Comparison of ENCODE assay signal across 20 cellular contexts in the genomic region with DNA sequence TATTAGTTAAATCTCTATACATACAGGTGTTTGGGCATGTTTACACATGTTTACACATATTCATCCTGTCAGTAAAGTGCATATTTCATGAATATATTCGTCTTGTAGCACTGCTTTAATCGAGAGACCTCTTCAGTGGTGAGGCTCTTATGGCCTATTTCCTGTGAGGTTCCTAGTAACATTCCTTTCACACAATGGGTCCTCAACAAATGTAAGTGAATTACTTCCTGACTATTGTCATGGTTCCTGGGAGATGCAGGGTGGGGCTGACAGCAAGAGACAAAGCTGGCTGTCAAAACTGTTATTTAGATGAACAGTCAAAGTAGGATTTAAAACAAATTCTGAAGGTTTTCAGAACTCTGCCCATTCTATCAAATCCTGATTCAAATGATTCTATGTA. TPM values are rescaled to one million over a fixed set of nuclear protein-coding genes. Genes with fewer than 3 reads are reported as not detected.
DNase-seq lines count a peak whose midpoint lies in the region; ATAC-seq and TF ChIP-seq lines count a peak whose summit lies in the region.
"Had no signal": no experiment of that assay in that cellular context is flagged by ENCODE, and none has a peak within 500 bp of the region (broad histone marks: within the 10 kb centered on the region; RNA-seq: fewer than 3 reads in every experiment).

No MANE protein-coding gene starts in this region.

- H2BK15ac ChIP-seq in mesendoderm (replicated peaks; ENCODE audit: low read depth), result no peak overlapping the region

- no peak for TF ChIP-seq EP300 in gastroesophageal sphincter (IDR thresholded peaks at IDR 0.05)

- no peak overlapping the region for H4K5ac ChIP-seq in mesendoderm (ENCODE audit: low read length)

- peak overlapping the region; percentile 74 for H3K27ac Mint-ChIP-seq in endothelial cell (ENCODE audit: unreplicated experiment)
- H3K27ac Mint-ChIP-seq: activated CD8-positive, alpha-beta memory T cell treated with anti-CD3 and anti-CD28 coated beads, Interleukin-2, amount 10 ng/mL, durations not matched to agents 7 days and 5 days; activated naive CD8-positive, alpha-beta T cell; activated T-helper 1 cell treated with anti-CD3 and anti-CD28 coated beads, Interleukin-12 subunit alpha, Interleukin-12 subunit beta, Interleukin-2, Interleukin-4 antibody, amounts not matched to agents 30 ng/mL and 10 ng/mL and 1 ng/mL, durations not matched to agents 14 hours and 24 hours and 36 hours; naive thymus-derived CD4-positive, alpha-beta T cell had no signal

- no peak overlapping the region for H3K4me2 ChIP-seq in mesendoderm (ENCODE audit: low read length)

- no peaks in the 10 kb centered on the region for H3K36me3 Mint-ChIP-seq in endothelial cell (ENCODE audit: low read depth, unreplicated experiment)
- H3K36me3 Mint-ChIP-seq: activated CD8-positive, alpha-beta memory T cell treated with anti-CD3 and anti-CD28 coated beads, Interleukin-2, amount 10 ng/mL, durations not matched to agents 7 days and 5 days; activated naive CD8-positive, alpha-beta T cell; naive thymus-derived CD4-positive, alpha-beta T cell had no signal

- no peak for TF ChIP-seq POLR2A in gastroesophageal sphincter (IDR thresholded peaks at IDR 0.05)

- peaks cover 3% of the 10 kb centered on the region for H3K27me3 Mint-ChIP-seq in endothelial cell (ENCODE audit: unreplicated experiment)
- H3K27me3 Mint-ChIP-seq: activated CD8-positive, alpha-beta memory T cell treated with anti-CD3 and anti-CD28 coated beads, Interleukin-2, amount 10 ng/mL, durations not matched to agents 7 days and 5 days; activated naive CD8-positive, alpha-beta T cell; naive thymus-derived CD4-positive, alpha-beta T cell had no signal

- H3K4me3 Mint-ChIP-seq in endothelial cell (ENCODE audit: unreplicated experiment), result peak overlapping the region; percentile 15
- H3K4me3 Mint-ChIP-seq: activated CD8-positive, alpha-beta memory T cell treated with anti-CD3 and anti-CD28 coated beads, Interleukin-2, amount 10 ng/mL, durations not matched to agents 7 days and 5 days; activated naive CD8-positive, alpha-beta T cell; activated T-helper 1 cell treated with anti-CD3 and anti-CD28 coated beads, Interleukin-12 subunit alpha, Interleukin-12 subunit beta, Interleukin-2, Interleukin-4 antibody, amounts not matched to agents 30 ng/mL and 10 ng/mL and 1 ng/mL, durations not matched to agents 14 hours and 24 hours and 36 hours; naive thymus-derived CD4-positive, alpha-beta T cell had no signal

- no peak overlapping the region for H3K27ac ChIP-seq in mesendoderm (ENCODE audit: low read depth, low read length)
- H3K27ac ChIP-seq in gastroesophageal sphincter, result no peak overlapping the region
- H3K27ac ChIP-seq: parathyroid adenoma had no signal

- H4K8ac ChIP-seq in mesendoderm (ENCODE audit: low read depth, low read length), result no peak overlapping the region

- peak; percentile 13 for DNase-seq in NCI-H1105 treated with DMSO at 0.1 percent for 48 hours (lab: John Stamatoyannopoulos, UW)
- no peak for DNase-seq in NCI-H1105 (lab: John Stamatoyannopoulos, UW)
- peak; percentile 72 for DNase-seq in NCI-H69 (lab: John Stamatoyannopoulos, UW)
- DNase-seq in endothelial cell (ENCODE audit: low spot score), result no peak
- DNase-seq in mesendoderm, result peak; percentile 91
- DNase-seq in ecto neural progenitor cell (ENCODE audit: low spot score), result no peak
- no peak for DNase-seq in AG08396 (ENCODE audit: low spot score)
- DNase-seq: 8988T; activated CD4-positive, alpha-beta T cell treated with anti-CD3 and anti-CD28 coated beads for 4 hours; activated CD8-positive, alpha-beta memory T cell treated with anti-CD3 and anti-CD28 coated beads, Interleukin-2, amount 10 ng/mL, durations not matched to agents 7 days and 5 days; Caco-2; MM.1S; naive thymus-derived CD4-positive, alpha-beta T cell; NCI-H1694 had no signal

- WGBS in mesendoderm (ENCODE audit: extremely low coverage, insufficient coverage, low lambda C conversion rate), result no CpG with 5 or more reads among the region's 2 CpGs
- 78 to 84% methylated on average over 2 of the region's 2 CpGs for WGBS in gastroesophageal sphincter (ENCODE audit: low coverage in 1 of 2), 2 donors

- H3K18ac ChIP-seq in mesendoderm (ENCODE audit: low read length), result no peak overlapping the region

- no peak for ATAC-seq in gastroesophageal sphincter
- ATAC-seq: activated CD8-positive, alpha-beta memory T cell treated with anti-CD3 and anti-CD28 coated beads, Interleukin-2, amount 10 ng/mL, durations not matched to agents 7 days and 5 days; naive thymus-derived CD4-positive, alpha-beta T cell; Right ventricle myocardium inferior; sciatic nerve had no signal

- H3K36me3 ChIP-seq in mesendoderm (ENCODE audit: control insufficient read depth, insufficient read depth, low read length), result no peaks in the 10 kb centered on the region
- H3K36me3 ChIP-seq in gastroesophageal sphincter, result no peaks in the 10 kb centered on the region

- peaks cover 10% of the 10 kb centered on the region for H3K4me1 Mint-ChIP-seq in endothelial cell (ENCODE audit: unreplicated experiment)
- H3K4me1 Mint-ChIP-seq: activated CD8-positive, alpha-beta memory T cell treated with anti-CD3 and anti-CD28 coated beads, Interleukin-2, amount 10 ng/mL, durations not matched to agents 7 days and 5 days; naive thymus-derived CD4-positive, alpha-beta T cell had no signal

- H3K9me3 Mint-ChIP-seq in endothelial cell (ENCODE audit: unreplicated experiment), result peaks cover 3% of the 10 kb centered on the region
- H3K9me3 Mint-ChIP-seq: activated T-helper 1 cell treated with anti-CD3 and anti-CD28 coated beads, Interleukin-12 subunit alpha, Interleukin-12 subunit beta, Interleukin-2, Interleukin-4 antibody, amounts not matched to agents 30 ng/mL and 10 ng/mL and 1 ng/mL, durations not matched to agents 14 hours and 24 hours and 36 hours; naive thymus-derived CD4-positive, alpha-beta T cell had no signal

- no peak overlapping the region for H3K56ac ChIP-seq in mesendoderm (ENCODE audit: low read length)

- H3K27me3 ChIP-seq in mesendoderm (ENCODE audit: insufficient read depth, low read length, poor library complexity), result no peaks in the 10 kb centered on the region
- H3K27me3 ChIP-seq in gastroesophageal sphincter, result no peaks in the 10 kb centered on the region

- H2BK5ac ChIP-seq in mesendoderm (ENCODE audit: low read length), result no peak overlapping the region

- TF ChIP-seq CTCF in endothelial cell (IDR thresholded peaks at IDR 0.05; ENCODE audit: unreplicated experiment) (no peak), gastroesophageal sphincter (IDR thresholded peaks at IDR 0.05) (no peak)

- H2BK120ac ChIP-seq in mesendoderm (ENCODE audit: low read depth, low read length), result no peak overlapping the region

- H3K9me3 ChIP-seq in gastroesophageal sphincter, result no peaks in the 10 kb centered on the region
- H3K9me3 ChIP-seq: Caco-2 had no signal

- H3K9ac ChIP-seq in mesendoderm (ENCODE audit: low read length), result no peak overlapping the region
- H3K9ac ChIP-seq: parathyroid adenoma had no signal

- no peak overlapping the region for H3K4ac ChIP-seq in mesendoderm (ENCODE audit: low read depth, low read length)

- H3K4me3 ChIP-seq in mesendoderm (ENCODE audit: low read length) (no peak overlapping the region), gastroesophageal sphincter (no peak overlapping the region)

- H3K4me1 ChIP-seq in mesendoderm (ENCODE audit: control insufficient read depth, low read depth, low read length), result no peaks in the 10 kb centered on the region
- peaks cover 0 to 8% (median 0%) of the 10 kb centered on the region in 3 donors for H3K4me1 ChIP-seq in gastroesophageal sphincter
- H3K4me1 ChIP-seq: Caco-2, parathyroid adenoma had no signal

- H3K79me2 ChIP-seq in mesendoderm (ENCODE audit: control insufficient read depth, insufficient read depth, low read length), result no peaks in the 10 kb centered on the region
- H3K79me2 ChIP-seq: parathyroid adenoma had no signal

- H3K79me1 ChIP-seq in mesendoderm (ENCODE audit: low read length), result no peaks in the 10 kb centered on the region

- no peak overlapping the region for H3K23ac ChIP-seq in mesendoderm (ENCODE audit: low read length)

- H2AK5ac ChIP-seq in mesendoderm (ENCODE audit: low read length), result no peak overlapping the region

RNA-seq across cellular contexts. Expression of gene SEMA3A, which starts 12.4 kb away (rescaled TPM):
- total RNA-seq in endothelial cell (ENCODE audit: unreplicated experiment) (8.5 TPM), gastroesophageal sphincter (10 to 100 TPM; 24.6 to 61.6 (median 33.0) TPM)
- 22.5 TPM for polyA plus RNA-seq in mesendoderm (2013, experiment 1 of 2)
- 23.7 TPM for polyA plus RNA-seq in mesendoderm (2013, experiment 2 of 2)
- total RNA-seq: activated T-helper 1 cell treated with anti-CD3 and anti-CD28 coated beads, Interleukin-12 subunit alpha, Interleukin-12 subunit beta, Interleukin-2, Interleukin-4 antibody, amounts not matched to agents 30 ng/mL and 10 ng/mL and 1 ng/mL, durations not matched to agents 14 hours and 24 hours and 36 hours had no signal

Comparison
In these comparisons a context has a peak if more than half of its experiments do, and no peak if none do; other contexts are left out.
1. DNase-seq: peak in NCI-H1105 treated with DMSO at 0.1 percent for 48 hours (single experiment), NCI-H69 (single experiment) and mesendoderm (single experiment); none in NCI-H1105 (single experiment), endothelial cell (single experiment), ecto neural progenitor cell (single experiment) and AG08396 (single experiment).